In the genomic region with DNA sequence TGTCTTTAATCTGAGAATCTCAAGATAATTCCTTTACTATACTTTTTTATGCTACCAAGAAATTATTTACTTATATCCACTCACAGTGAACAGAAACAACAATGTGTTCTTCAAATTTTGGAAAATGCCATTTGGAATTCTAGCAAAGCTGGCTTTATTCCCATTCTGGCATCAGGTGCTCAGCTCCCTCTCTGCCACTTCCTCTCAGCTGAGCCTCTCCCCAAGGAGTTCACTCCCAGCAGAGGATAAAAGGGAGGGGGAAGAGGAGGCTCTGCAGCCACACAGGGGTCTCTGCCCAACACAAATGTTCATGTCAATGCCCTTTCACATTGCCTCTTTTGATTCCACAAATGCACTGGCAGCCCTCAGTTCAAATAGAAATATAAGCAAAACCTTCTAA, we compare ENCODE assay signal across 23 cellular contexts.
"Had no signal": no experiment of that assay in that cellular context is flagged by ENCODE, and none has a peak within 500 bp of the region (broad histone marks: within the 10 kb centered on the region; RNA-seq: fewer than 3 reads in every experiment).

No MANE protein-coding gene starts in this region.

- H3K27ac ChIP-seq: breast epithelium, esophagus muscularis mucosa, foreskin keratinocyte, spleen, transverse colon had no signal

- FAIRE-seq: colon, keratinocyte had no signal

- ATAC-seq: foreskin keratinocyte; left colon; naive thymus-derived CD8-positive, alpha-beta T cell; right cardiac atrium had no signal

- H3K9me3 ChIP-seq: breast epithelium, esophagus muscularis mucosa, transverse colon had no signal

- H3K4me3 ChIP-seq: breast epithelium, esophagus muscularis mucosa, spleen, transverse colon had no signal

- DNase-seq: activated CD4-positive, alpha-beta memory T cell treated with anti-CD3 and anti-CD28 coated beads, Interleukin-2, amount 10 ng/mL, durations not matched to agents 7 days and 5 days; activated CD4-positive, alpha-beta T cell treated with anti-CD3 and anti-CD28 coated beads for 1 hour; activated CD4-positive, alpha-beta T cell treated with anti-CD3 and anti-CD28 coated beads, Interleukin-2, amount 10 ng/mL, durations not matched to agents 7 days and 5 days; activated T-cell treated with anti-CD3 and anti-CD28 coated beads, Interleukin-2, amount 50 U/mL, for 48 hours; central memory CD4-positive, alpha-beta T cell; dermis blood vessel endothelial cell; effector CD4-positive, alpha-beta T cell; foreskin keratinocyte; left colon; mammary epithelial cell; naive thymus-derived CD8-positive, alpha-beta T cell; right cardiac atrium; spleen; stimulated activated naive CD4-positive, alpha-beta T cell; T-helper 2 cell; transverse colon had no signal

- H3K9me3 Mint-ChIP-seq: neural crest cell had no signal

- H3K27me3 ChIP-seq: breast epithelium, esophagus muscularis mucosa, foreskin keratinocyte, spleen, transverse colon had no signal

- H3K27ac Mint-ChIP-seq: activated CD4-positive, alpha-beta memory T cell treated with anti-CD3 and anti-CD28 coated beads, Interleukin-2, amount 10 ng/mL, durations not matched to agents 7 days and 5 days; activated CD4-positive, alpha-beta T cell treated with anti-CD3 and anti-CD28 coated beads, Interleukin-2, amount 10 ng/mL, durations not matched to agents 7 days and 5 days; activated naive CD4-positive, alpha-beta T cell treated with anti-CD3 and anti-CD28 coated beads, Interleukin-2, amount 50 U/mL, for 24 hours; activated T-helper 2 cell treated with anti-CD3 and anti-CD28 coated beads, Interferon-gamma antibody, Interleukin-2, Interleukin-4, amounts not matched to agents 10 μg/mL and 5 μg/mL and 100 μg/mL, durations not matched to agents 14 hours and 24 hours and 36 hours had no signal

- H3K4me1 ChIP-seq: breast epithelium, foreskin keratinocyte, spleen, transverse colon had no signal

- H3K36me3 ChIP-seq: breast epithelium had no signal
